Comparison of ENCODE assay signal across 1 cellular context in the genomic region with DNA sequence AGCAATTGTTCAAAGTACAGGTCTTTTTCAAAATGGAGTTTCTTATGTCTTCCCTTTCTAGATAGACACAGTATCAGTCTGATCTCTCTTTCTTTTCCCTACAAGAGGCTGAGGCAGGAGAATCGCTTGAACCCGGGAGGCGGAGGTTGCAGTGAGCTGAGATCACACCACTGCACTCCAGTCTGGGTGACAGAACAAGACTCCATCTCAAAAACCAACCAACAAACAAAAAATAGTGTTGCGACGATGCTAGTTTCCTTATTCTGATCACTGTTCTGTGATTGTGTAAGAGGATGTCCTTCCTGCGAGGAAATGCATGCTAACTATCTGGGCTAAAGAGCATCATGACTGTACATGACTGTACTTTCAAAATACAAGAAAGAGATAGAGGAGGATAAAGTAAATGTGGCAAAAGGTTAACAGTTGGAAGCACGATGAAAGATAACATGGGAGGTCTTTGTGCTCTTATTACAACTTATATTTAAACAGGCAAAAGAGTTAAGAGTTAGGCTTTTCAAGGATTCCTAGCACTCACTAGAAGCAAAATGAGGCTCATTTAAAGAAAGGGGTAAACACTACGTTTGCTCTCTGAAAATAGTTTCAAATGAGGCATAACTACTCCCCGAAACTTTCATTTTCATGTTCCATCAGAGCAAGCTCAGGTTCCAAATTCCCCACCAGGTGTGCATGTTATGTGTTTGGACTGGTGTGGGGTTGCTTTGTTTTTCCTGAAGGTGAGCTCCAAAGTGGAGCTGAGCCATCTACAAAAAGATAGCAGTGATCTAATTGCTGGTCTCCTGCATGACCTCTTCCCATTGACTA.
TF ChIP-seq lines count a peak whose summit lies in the region.

No MANE protein-coding gene starts in this region.

TF ChIP-seq in HepG2, 621 proteins besides CTCF, POLR2A, EP300 and RAD21 (continued from another document and continues in another):
- no peak for TF ChIP-seq ZBTB3 (CRISPR knock-in tag; IDR thresholded peaks at IDR 0.05; ENCODE audit: borderline replicate concordance, low read depth)
- no peak for TF ChIP-seq ZNF224 (CRISPR knock-in tag; IDR thresholded peaks at IDR 0.05)
- TF ChIP-seq HES4 (CRISPR knock-in tag; IDR thresholded peaks at IDR 0.05; ENCODE audit: borderline replicate concordance) = no peak
- no peak for TF ChIP-seq ZNF136 (CRISPR knock-in tag; IDR thresholded peaks at IDR 0.05; ENCODE audit: low read depth)
- TF ChIP-seq, protein P1, sequence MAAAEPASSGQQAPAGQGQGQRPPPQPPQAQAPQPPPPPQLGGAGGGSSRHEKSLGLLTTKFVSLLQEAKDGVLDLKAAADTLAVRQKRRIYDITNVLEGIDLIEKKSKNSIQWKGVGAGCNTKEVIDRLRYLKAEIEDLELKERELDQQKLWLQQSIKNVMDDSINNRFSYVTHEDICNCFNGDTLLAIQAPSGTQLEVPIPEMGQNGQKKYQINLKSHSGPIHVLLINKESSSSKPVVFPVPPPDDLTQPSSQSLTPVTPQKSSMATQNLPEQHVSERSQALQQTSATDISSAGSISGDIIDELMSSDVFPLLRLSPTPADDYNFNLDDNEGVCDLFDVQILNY (CRISPR knock-in tag; conservative IDR thresholded peaks at IDR 0.05) = no peak
- 0 out of 2 replicates have a peak, but pooled peaks have one; percentile 30 for TF ChIP-seq THAP11 (CRISPR knock-in tag; IDR thresholded peaks at IDR 0.05)
- no peak for TF ChIP-seq ZNF549 (CRISPR knock-in tag; IDR thresholded peaks at IDR 0.05)
- TF ChIP-seq, protein P2, sequence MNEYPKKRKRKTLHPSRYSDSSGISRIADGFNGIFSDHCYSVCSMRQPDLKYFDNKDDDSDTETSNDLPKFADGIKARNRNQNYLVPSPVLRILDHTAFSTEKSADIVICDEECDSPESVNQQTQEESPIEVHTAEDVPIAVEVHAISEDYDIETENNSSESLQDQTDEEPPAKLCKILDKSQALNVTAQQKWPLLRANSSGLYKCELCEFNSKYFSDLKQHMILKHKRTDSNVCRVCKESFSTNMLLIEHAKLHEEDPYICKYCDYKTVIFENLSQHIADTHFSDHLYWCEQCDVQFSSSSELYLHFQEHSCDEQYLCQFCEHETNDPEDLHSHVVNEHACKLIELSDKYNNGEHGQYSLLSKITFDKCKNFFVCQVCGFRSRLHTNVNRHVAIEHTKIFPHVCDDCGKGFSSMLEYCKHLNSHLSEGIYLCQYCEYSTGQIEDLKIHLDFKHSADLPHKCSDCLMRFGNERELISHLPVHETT (CRISPR knock-in tag; conservative IDR thresholded peaks at IDR 0.05) = no peak
- TF ChIP-seq TEAD2 (CRISPR knock-in tag; IDR thresholded peaks at IDR 0.05) = no peak
- no peak for TF ChIP-seq MYNN (CRISPR knock-in tag; IDR thresholded peaks at IDR 0.05; ENCODE audit: low read depth)
- TF ChIP-seq ONECUT2 (CRISPR knock-in tag; IDR thresholded peaks at IDR 0.05) = no peak
- TF ChIP-seq, protein P3, sequence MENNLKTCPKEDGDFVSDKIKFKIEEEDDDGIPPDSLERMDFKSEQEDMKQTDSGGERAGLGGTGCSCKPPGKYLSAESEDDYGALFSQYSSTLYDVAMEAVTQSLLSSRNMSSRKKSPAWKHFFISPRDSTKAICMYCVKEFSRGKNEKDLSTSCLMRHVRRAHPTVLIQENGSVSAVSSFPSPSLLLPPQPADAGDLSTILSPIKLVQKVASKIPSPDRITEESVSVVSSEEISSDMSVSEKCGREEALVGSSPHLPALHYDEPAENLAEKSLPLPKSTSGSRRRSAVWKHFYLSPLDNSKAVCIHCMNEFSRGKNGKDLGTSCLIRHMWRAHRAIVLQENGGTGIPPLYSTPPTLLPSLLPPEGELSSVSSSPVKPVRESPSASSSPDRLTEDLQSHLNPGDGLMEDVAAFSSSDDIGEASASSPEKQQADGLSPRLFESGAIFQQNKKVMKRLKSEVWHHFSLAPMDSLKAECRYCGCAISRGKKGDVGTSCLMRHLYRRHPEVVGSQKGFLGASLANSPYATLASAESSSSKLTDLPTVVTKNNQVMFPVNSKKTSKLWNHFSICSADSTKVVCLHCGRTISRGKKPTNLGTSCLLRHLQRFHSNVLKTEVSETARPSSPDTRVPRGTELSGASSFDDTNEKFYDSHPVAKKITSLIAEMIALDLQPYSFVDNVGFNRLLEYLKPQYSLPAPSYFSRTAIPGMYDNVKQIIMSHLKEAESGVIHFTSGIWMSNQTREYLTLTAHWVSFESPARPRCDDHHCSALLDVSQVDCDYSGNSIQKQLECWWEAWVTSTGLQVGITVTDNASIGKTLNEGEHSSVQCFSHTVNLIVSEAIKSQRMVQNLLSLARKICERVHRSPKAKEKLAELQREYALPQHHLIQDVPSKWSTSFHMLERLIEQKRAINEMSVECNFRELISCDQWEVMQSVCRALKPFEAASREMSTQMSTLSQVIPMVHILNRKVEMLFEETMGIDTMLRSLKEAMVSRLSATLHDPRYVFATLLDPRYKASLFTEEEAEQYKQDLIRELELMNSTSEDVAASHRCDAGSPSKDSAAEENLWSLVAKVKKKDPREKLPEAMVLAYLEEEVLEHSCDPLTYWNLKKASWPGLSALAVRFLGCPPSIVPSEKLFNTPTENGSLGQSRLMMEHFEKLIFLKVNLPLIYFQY (CRISPR knock-in tag; IDR thresholded peaks at IDR 0.05; ENCODE audit: borderline replicate concordance) = no peak
- TF ChIP-seq ISL2 (CRISPR knock-in tag; IDR thresholded peaks at IDR 0.05) = no peak
- no peak for TF ChIP-seq MED8 (CRISPR knock-in tag; IDR thresholded peaks at IDR 0.05; ENCODE audit: insufficient replicate concordance)
- no peak for TF ChIP-seq EED (CRISPR knock-in tag; IDR thresholded peaks at IDR 0.05)
- TF ChIP-seq TCF7 (IDR thresholded peaks at IDR 0.05; ENCODE audit: low read depth) = no peak
- no peak; the same call in 1 of the 2 replicates for TF ChIP-seq RFXAP (CRISPR knock-in tag; IDR thresholded peaks at IDR 0.05; ENCODE audit: borderline replicate concordance)
- TF ChIP-seq ZNF841 (CRISPR knock-in tag; IDR thresholded peaks at IDR 0.05; ENCODE audit: borderline replicate concordance) = no peak
- TF ChIP-seq ZNF180 (CRISPR knock-in tag; IDR thresholded peaks at IDR 0.05; ENCODE audit: borderline replicate concordance, low read depth) = no peak
- TF ChIP-seq SATB2 (CRISPR knock-in tag; IDR thresholded peaks at IDR 0.05) = no peak
- no peak for TF ChIP-seq RBFOX2 (IDR thresholded peaks at IDR 0.05; ENCODE audit: low read depth, low read length)
- TF ChIP-seq ZNF44 (CRISPR knock-in tag; IDR thresholded peaks at IDR 0.05) = no peak
- no peak for TF ChIP-seq SRF (IDR thresholded peaks at IDR 0.05; ENCODE audit: low read depth, low read length)
- no peak for TF ChIP-seq JUNB (CRISPR knock-in tag; IDR thresholded peaks at IDR 0.05; ENCODE audit: borderline replicate concordance)
- TF ChIP-seq TEAD3 (CRISPR knock-in tag; optimal IDR thresholded peaks at IDR 0.05; ENCODE audit: borderline replicate concordance) = peak; percentile 57
- peak; percentile 99 for TF ChIP-seq PPARG (CRISPR knock-in tag; conservative IDR thresholded peaks at IDR 0.05)
- TF ChIP-seq XBP1 (CRISPR knock-in tag; IDR thresholded peaks at IDR 0.05) = no peak
- TF ChIP-seq, protein P4, sequence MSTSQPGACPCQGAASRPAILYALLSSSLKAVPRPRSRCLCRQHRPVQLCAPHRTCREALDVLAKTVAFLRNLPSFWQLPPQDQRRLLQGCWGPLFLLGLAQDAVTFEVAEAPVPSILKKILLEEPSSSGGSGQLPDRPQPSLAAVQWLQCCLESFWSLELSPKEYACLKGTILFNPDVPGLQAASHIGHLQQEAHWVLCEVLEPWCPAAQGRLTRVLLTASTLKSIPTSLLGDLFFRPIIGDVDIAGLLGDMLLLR (CRISPR knock-in tag; IDR thresholded peaks at IDR 0.05) = no peak
- 0 out of 2 replicates have a peak, but pooled peaks have one; percentile 39 for TF ChIP-seq ERF (CRISPR knock-in tag; IDR thresholded peaks at IDR 0.05)
- no peak for TF ChIP-seq ZNF451 (CRISPR knock-in tag; IDR thresholded peaks at IDR 0.05)
- no peak for TF ChIP-seq NFKB2 (CRISPR knock-in tag; IDR thresholded peaks at IDR 0.05; ENCODE audit: borderline replicate concordance)
- no peak for TF ChIP-seq MAFF (IDR thresholded peaks at IDR 0.05; ENCODE audit: low read depth, low read length)
- TF ChIP-seq, protein P5, sequence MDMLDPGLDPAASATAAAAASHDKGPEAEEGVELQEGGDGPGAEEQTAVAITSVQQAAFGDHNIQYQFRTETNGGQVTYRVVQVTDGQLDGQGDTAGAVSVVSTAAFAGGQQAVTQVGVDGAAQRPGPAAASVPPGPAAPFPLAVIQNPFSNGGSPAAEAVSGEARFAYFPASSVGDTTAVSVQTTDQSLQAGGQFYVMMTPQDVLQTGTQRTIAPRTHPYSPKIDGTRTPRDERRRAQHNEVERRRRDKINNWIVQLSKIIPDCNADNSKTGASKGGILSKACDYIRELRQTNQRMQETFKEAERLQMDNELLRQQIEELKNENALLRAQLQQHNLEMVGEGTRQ (IDR thresholded peaks at IDR 0.05; ENCODE audit: low read depth, low read length) = no peak
- TF ChIP-seq, protein P5 (CRISPR knock-in tag; IDR thresholded peaks at IDR 0.05; ENCODE audit: borderline replicate concordance) = no peak
- TF ChIP-seq, protein P6, sequence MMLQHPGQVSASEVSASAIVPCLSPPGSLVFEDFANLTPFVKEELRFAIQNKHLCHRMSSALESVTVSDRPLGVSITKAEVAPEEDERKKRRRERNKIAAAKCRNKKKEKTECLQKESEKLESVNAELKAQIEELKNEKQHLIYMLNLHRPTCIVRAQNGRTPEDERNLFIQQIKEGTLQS (CRISPR knock-in tag; IDR thresholded peaks at IDR 0.05) = no peak
- TF ChIP-seq ADNP (CRISPR knock-in tag; IDR thresholded peaks at IDR 0.05) = no peak
- TF ChIP-seq ZNF782 (CRISPR knock-in tag; IDR thresholded peaks at IDR 0.05; ENCODE audit: borderline replicate concordance) = no peak
- no peak for TF ChIP-seq FOSL1 (CRISPR knock-in tag; IDR thresholded peaks at IDR 0.05; ENCODE audit: borderline replicate concordance)
- no peak for TF ChIP-seq AHR (CRISPR knock-in tag; IDR thresholded peaks at IDR 0.05)
- TF ChIP-seq ZNF747 (CRISPR knock-in tag; IDR thresholded peaks at IDR 0.05; ENCODE audit: borderline replicate concordance) = peak; percentile 61; the same call in 1 of the 2 replicates
- TF ChIP-seq, protein P7, sequence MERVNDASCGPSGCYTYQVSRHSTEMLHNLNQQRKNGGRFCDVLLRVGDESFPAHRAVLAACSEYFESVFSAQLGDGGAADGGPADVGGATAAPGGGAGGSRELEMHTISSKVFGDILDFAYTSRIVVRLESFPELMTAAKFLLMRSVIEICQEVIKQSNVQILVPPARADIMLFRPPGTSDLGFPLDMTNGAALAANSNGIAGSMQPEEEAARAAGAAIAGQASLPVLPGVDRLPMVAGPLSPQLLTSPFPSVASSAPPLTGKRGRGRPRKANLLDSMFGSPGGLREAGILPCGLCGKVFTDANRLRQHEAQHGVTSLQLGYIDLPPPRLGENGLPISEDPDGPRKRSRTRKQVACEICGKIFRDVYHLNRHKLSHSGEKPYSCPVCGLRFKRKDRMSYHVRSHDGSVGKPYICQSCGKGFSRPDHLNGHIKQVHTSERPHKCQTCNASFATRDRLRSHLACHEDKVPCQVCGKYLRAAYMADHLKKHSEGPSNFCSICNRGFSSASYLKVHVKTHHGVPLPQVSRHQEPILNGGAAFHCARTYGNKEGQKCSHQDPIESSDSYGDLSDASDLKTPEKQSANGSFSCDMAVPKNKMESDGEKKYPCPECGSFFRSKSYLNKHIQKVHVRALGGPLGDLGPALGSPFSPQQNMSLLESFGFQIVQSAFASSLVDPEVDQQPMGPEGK (CRISPR knock-in tag; IDR thresholded peaks at IDR 0.05) = no peak
- no peak for TF ChIP-seq KDM3A (CRISPR knock-in tag; IDR thresholded peaks at IDR 0.05; ENCODE audit: low read depth)
- TF ChIP-seq ZNF550 (CRISPR knock-in tag; IDR thresholded peaks at IDR 0.05; ENCODE audit: borderline replicate concordance) = no peak
- TF ChIP-seq GTF2F1 (IDR thresholded peaks at IDR 0.05; ENCODE audit: low read length) = no peak
- TF ChIP-seq REXO4 (CRISPR knock-in tag; IDR thresholded peaks at IDR 0.05; ENCODE audit: borderline replicate concordance) = no peak
- no peak for TF ChIP-seq MTA3 (CRISPR knock-in tag; IDR thresholded peaks at IDR 0.05)
- no peak for TF ChIP-seq PCBP1 (IDR thresholded peaks at IDR 0.05; ENCODE audit: borderline replicate concordance, low read depth, low read length)
- no peak for TF ChIP-seq U2AF2 (IDR thresholded peaks at IDR 0.05; ENCODE audit: low read depth, low read length)
- TF ChIP-seq LCORL (IDR thresholded peaks at IDR 0.05) = no peak
- TF ChIP-seq LCORL (CRISPR knock-in tag; IDR thresholded peaks at IDR 0.05) = peak; percentile 45
- TF ChIP-seq BHLHE40 (IDR thresholded peaks at IDR 0.05; ENCODE audit: low read length) = no peak
- TF ChIP-seq NRL (CRISPR knock-in tag; IDR thresholded peaks at IDR 0.05; ENCODE audit: borderline replicate concordance) = no peak
- TF ChIP-seq, protein P8, sequence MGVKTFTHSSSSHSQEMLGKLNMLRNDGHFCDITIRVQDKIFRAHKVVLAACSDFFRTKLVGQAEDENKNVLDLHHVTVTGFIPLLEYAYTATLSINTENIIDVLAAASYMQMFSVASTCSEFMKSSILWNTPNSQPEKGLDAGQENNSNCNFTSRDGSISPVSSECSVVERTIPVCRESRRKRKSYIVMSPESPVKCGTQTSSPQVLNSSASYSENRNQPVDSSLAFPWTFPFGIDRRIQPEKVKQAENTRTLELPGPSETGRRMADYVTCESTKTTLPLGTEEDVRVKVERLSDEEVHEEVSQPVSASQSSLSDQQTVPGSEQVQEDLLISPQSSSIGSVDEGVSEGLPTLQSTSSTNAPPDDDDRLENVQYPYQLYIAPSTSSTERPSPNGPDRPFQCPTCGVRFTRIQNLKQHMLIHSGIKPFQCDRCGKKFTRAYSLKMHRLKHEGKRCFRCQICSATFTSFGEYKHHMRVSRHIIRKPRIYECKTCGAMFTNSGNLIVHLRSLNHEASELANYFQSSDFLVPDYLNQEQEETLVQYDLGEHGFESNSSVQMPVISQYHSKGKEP (CRISPR knock-in tag; IDR thresholded peaks at IDR 0.05) = no peak
- no peak for TF ChIP-seq ZNF460 (CRISPR knock-in tag; IDR thresholded peaks at IDR 0.05; ENCODE audit: borderline replicate concordance)
- no peak for TF ChIP-seq ZNF713 (CRISPR knock-in tag; IDR thresholded peaks at IDR 0.05)
- TF ChIP-seq, protein P9, sequence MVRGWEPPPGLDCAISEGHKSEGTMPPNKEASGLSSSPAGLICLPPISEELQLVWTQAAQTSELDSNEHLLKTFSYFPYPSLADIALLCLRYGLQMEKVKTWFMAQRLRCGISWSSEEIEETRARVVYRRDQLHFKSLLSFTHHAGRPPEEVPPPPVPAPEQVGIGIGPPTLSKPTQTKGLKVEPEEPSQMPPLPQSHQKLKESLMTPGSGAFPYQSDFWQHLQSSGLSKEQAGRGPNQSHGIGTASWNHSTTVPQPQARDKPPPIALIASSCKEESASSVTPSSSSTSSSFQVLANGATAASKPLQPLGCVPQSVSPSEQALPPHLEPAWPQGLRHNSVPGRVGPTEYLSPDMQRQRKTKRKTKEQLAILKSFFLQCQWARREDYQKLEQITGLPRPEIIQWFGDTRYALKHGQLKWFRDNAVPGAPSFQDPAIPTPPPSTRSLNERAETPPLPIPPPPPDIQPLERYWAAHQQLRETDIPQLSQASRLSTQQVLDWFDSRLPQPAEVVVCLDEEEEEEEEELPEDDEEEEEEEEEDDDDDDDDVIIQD (CRISPR knock-in tag; IDR thresholded peaks at IDR 0.05; ENCODE audit: low read depth) = peak; percentile 84
- no peak for TF ChIP-seq ZNF260 (CRISPR knock-in tag; IDR thresholded peaks at IDR 0.05; ENCODE audit: borderline replicate concordance, low read depth)
